ENCODE assay signal across 1 cellular context in genomic region chr18:48896875-48897511, GRCh38.
TF ChIP-seq lines count a peak whose summit lies in the region.

No MANE protein-coding gene starts in this region.

TF ChIP-seq in HepG2, 621 proteins besides CTCF, POLR2A, EP300 and RAD21 (continued from another document and continues in another):
- TF ChIP-seq SP4 (CRISPR knock-in tag; IDR thresholded peaks at IDR 0.05): peak; percentile 73
- TF ChIP-seq GATAD1 (CRISPR knock-in tag; IDR thresholded peaks at IDR 0.05): peak; percentile 58
- peak; percentile 47 for TF ChIP-seq SRSF1 (optimal IDR thresholded peaks at IDR 0.05; ENCODE audit: low read depth, low read length)
- TF ChIP-seq CSRNP1 (CRISPR knock-in tag; IDR thresholded peaks at IDR 0.05): 0 out of 2 replicates have a peak, but pooled peaks have one; percentile 6
- peak; percentile 22; the same call in 1 of the 2 replicates for TF ChIP-seq ZNF350 (CRISPR knock-in tag; IDR thresholded peaks at IDR 0.05; ENCODE audit: borderline replicate concordance, low read depth)
- TF ChIP-seq ZNF331 (CRISPR knock-in tag; IDR thresholded peaks at IDR 0.05): peak; percentile 50
- TF ChIP-seq ZNF687 (CRISPR knock-in tag; IDR thresholded peaks at IDR 0.05): peak; percentile 94
- TF ChIP-seq ZNF749 (CRISPR knock-in tag; IDR thresholded peaks at IDR 0.05; ENCODE audit: borderline replicate concordance): no peak
- TF ChIP-seq SRSF9 (IDR thresholded peaks at IDR 0.05; ENCODE audit: borderline replicate concordance, insufficient read depth, low read depth, low read length, poor library complexity, severe bottlenecking): no peak
- TF ChIP-seq ZSCAN22 (CRISPR knock-in tag; IDR thresholded peaks at IDR 0.05): peak; percentile 92
- peak; percentile 90 for TF ChIP-seq SP5 (CRISPR knock-in tag; IDR thresholded peaks at IDR 0.05; ENCODE audit: borderline replicate concordance, low read depth)
- TF ChIP-seq SMC3 (IDR thresholded peaks at IDR 0.05; ENCODE audit: low read length): peak; percentile 66
- TF ChIP-seq ZFP62 (CRISPR knock-in tag; IDR thresholded peaks at IDR 0.05): no peak
- peak; percentile 32 for TF ChIP-seq ZNF781 (CRISPR knock-in tag; IDR thresholded peaks at IDR 0.05; ENCODE audit: borderline replicate concordance, not compliant biosample characterization)
- no peak for TF ChIP-seq NONO (IDR thresholded peaks at IDR 0.05)
- peak; percentile 74 for TF ChIP-seq NONO (CRISPR knock-in tag; conservative IDR thresholded peaks at IDR 0.05)
- TF ChIP-seq ZNF879 (CRISPR knock-in tag; IDR thresholded peaks at IDR 0.05): no peak
- TF ChIP-seq ZFP91 (CRISPR knock-in tag; IDR thresholded peaks at IDR 0.05; ENCODE audit: borderline replicate concordance): peak; percentile 79; the same call in 1 of the 2 replicates
- peak; percentile 57 for TF ChIP-seq KAT8 (CRISPR knock-in tag; IDR thresholded peaks at IDR 0.05)
- 0 out of 2 replicates have a peak, but pooled peaks have one; percentile 35 for TF ChIP-seq HINFP (CRISPR knock-in tag; IDR thresholded peaks at IDR 0.05; ENCODE audit: low read depth)
- TF ChIP-seq ZNF501 (CRISPR knock-in tag; IDR thresholded peaks at IDR 0.05): peak; percentile 89; the same call in 1 of the 2 replicates
- TF ChIP-seq ZNF574 (CRISPR knock-in tag; IDR thresholded peaks at IDR 0.05): peak; percentile 43; the same call in 1 of the 2 replicates
- TF ChIP-seq KLF15 (CRISPR knock-in tag; IDR thresholded peaks at IDR 0.05; ENCODE audit: borderline replicate concordance): no peak
- TF ChIP-seq AFF4 (CRISPR knock-in tag; IDR thresholded peaks at IDR 0.05): no peak
- peak; percentile 58; the same call in 1 of the 2 replicates for TF ChIP-seq KDM5A (IDR thresholded peaks at IDR 0.05; ENCODE audit: borderline replicate concordance, low read length)
- TF ChIP-seq ZNF605 (CRISPR knock-in tag; IDR thresholded peaks at IDR 0.05): peak; percentile 72
- 0 out of 2 replicates have a peak, but pooled peaks have one; percentile 48 for TF ChIP-seq MEIS1 (CRISPR knock-in tag; IDR thresholded peaks at IDR 0.05; ENCODE audit: borderline replicate concordance)
- peak; percentile 35; the same call in 1 of the 2 replicates for TF ChIP-seq MAX (IDR thresholded peaks at IDR 0.05)
- TF ChIP-seq ZBTB7A (CRISPR knock-in tag; IDR thresholded peaks at IDR 0.05): 0 out of 2 replicates have a peak, but pooled peaks have one; percentile 16
- TF ChIP-seq ZNF788 (CRISPR knock-in tag; IDR thresholded peaks at IDR 0.05; ENCODE audit: borderline replicate concordance): peak; percentile 32; the same call in 1 of the 2 replicates
- peak; percentile 53; the same call in 1 of the 2 replicates for TF ChIP-seq DRAP1 (CRISPR knock-in tag; IDR thresholded peaks at IDR 0.05)
- peak; percentile 21; the same call in 1 of the 2 replicates for TF ChIP-seq RERE (CRISPR knock-in tag; IDR thresholded peaks at IDR 0.05; ENCODE audit: low read depth)
